1 cellular context compared by ENCODE assay signal in genomic region chr20:35506179-35506578, GRCh38.
TF ChIP-seq lines count a peak whose summit lies in the region.

No MANE protein-coding gene starts in this region.

TF ChIP-seq in GM12878, 131 proteins besides CTCF, POLR2A, EP300 and RAD21:
- TF ChIP-seq SPI1 (IDR thresholded peaks at IDR 0.05; ENCODE audit: borderline replicate concordance, insufficient read depth, low read depth, low read length), result peak; percentile 54; the same call in 1 of the 2 replicates
- TF ChIP-seq POLR2AphosphoS5 (IDR thresholded peaks at IDR 0.05; ENCODE audit: low read length), result peak; percentile 33; the same call in 1 of the 2 replicates
- no peak for TF ChIP-seq RUNX3 (IDR thresholded peaks at IDR 0.05; ENCODE audit: low read length)
- TF ChIP-seq NR2F1 (conservative IDR thresholded peaks at IDR 0.05), result peak; percentile 34; the same call in 1 of the 2 replicates
